ENCODE assay signal across 8 cellular contexts in genomic region chr1:236142358-236143103, GRCh38. TPM values are rescaled to one million over a fixed set of nuclear protein-coding genes. Genes with fewer than 3 reads are reported as not detected.
DNase-seq lines count a peak whose midpoint lies in the region; ATAC-seq and TF ChIP-seq lines count a peak whose summit lies in the region.

Gene GPR137B (plus strand): TSS chr1:236142539. CDS start chr1:236142623, 84 bp downstream.

- H3K27ac ChIP-seq in HUES6 (ENCODE audit: low read depth, low read length): no peak within 1 kb of the TSS
- peak within 1 kb of the TSS in 1 of 2 donors; percentile 36 for H3K27ac ChIP-seq in ascending aorta
- peak within 1 kb of the TSS; percentile 53 for H3K27ac ChIP-seq in hepatocyte

- H3K4me1 ChIP-seq in HUES6 (ENCODE audit: control insufficient read depth, insufficient read depth, low read length): peaks cover 20% of the 10 kb centered on the region
- peaks cover 0 to 12% of the 10 kb centered on the region in 2 donors for H3K4me1 ChIP-seq in ascending aorta
- peaks cover 22% of the 10 kb centered on the region for H3K4me1 ChIP-seq in hepatocyte (ENCODE audit: insufficient read depth)

- H3K9ac ChIP-seq in HUES6 (ENCODE audit: low read length): peak within 1 kb of the TSS; percentile 37

- no peaks in the 10 kb centered on the region for H3K9me2 ChIP-seq in hepatocyte (replicated peaks; ENCODE audit: insufficient read depth)

- H4K20me1 ChIP-seq in hepatocyte (ENCODE audit: insufficient read depth, poor library complexity, severe bottlenecking): peaks cover 18% of the 10 kb centered on the region

- H3K36me3 ChIP-seq in HUES6 (ENCODE audit: control insufficient read depth, insufficient read depth, low read length) (no peaks in the 10 kb centered on the region), ascending aorta (no peaks in the 10 kb centered on the region), hepatocyte (replicated peaks; ENCODE audit: insufficient read depth, low read depth) (no peaks in the 10 kb centered on the region)

- H3K27me3 ChIP-seq in HUES6 (ENCODE audit: control insufficient read depth, insufficient read depth, low read length) (peaks cover 67% of the 10 kb centered on the region), ascending aorta (no peaks in the 10 kb centered on the region), hepatocyte (peaks cover 32% of the 10 kb centered on the region)

- TF ChIP-seq CTCF in ascending aorta (IDR thresholded peaks at IDR 0.05) (no peak), hepatocyte (IDR thresholded peaks at IDR 0.05; ENCODE audit: poor library complexity) (no peak)

- peak within 1 kb of the TSS; percentile 80 for H3K4me2 ChIP-seq in hepatocyte

- peaks cover 22% of the 10 kb centered on the region for H3K79me2 ChIP-seq in hepatocyte

- peak within 1 kb of the TSS; percentile 86 for H2AFZ ChIP-seq in hepatocyte

- DNase-seq in DMS79 (lab: John Stamatoyannopoulos, UW): peak; percentile 9
- DNase-seq in T-helper 1 cell: peak in 4 of 5 donors; percentile 34 to 43 (median 38)
- no peak for DNase-seq in ascending aorta (ENCODE audit: low spot score in 2 of 2)
- peak; percentile 69 for DNase-seq in hepatocyte (ENCODE audit: low spot score)
- peak; percentile 76 for DNase-seq in retina
- DNase-seq in NCI-H187 treated with DMSO at 0.1 percent for 48 hours (lab: John Stamatoyannopoulos, UW): no peak

- under 1% methylated on average over 31 of the region's 89 CpGs for WGBS in hepatocyte (ENCODE audit: low lambda C conversion rate, missing lambda C conversion rate)

- ATAC-seq in GM21390 (IDR thresholded peaks at IDR 0.05; ENCODE audit: unreplicated experiment): peak; percentile 57

- no peaks in the 10 kb centered on the region for H3K9me3 ChIP-seq in HUES6 (ENCODE audit: control insufficient read depth, insufficient read depth, low read depth, low read length)
- no peaks in the 10 kb centered on the region for H3K9me3 ChIP-seq in ascending aorta
- no peaks in the 10 kb centered on the region for H3K9me3 ChIP-seq in hepatocyte (ENCODE audit: low read depth)

- H3K4me3 ChIP-seq in HUES6 (ENCODE audit: low read depth, low read length): peak within 1 kb of the TSS; percentile 78
- peak within 1 kb of the TSS; percentile 93 to 99 for H3K4me3 ChIP-seq in ascending aorta
- H3K4me3 ChIP-seq in hepatocyte: peak within 1 kb of the TSS; percentile 81

- intact Hi-C loops in ascending aorta (cut with DNase I): no loop called here

RNA-seq across cellular contexts. Expression of gene GPR137B, which starts in this region (rescaled TPM):
- total RNA-seq in ascending aorta (22.5 TPM), hepatocyte (13.4 and 15.5 TPM in 2 replicates)
- 12.2 and 13.0 TPM in 2 replicates for polyA plus RNA-seq in hepatocyte

Comparison
In these comparisons a context has a peak if more than half of its experiments do, and no peak if none do; other contexts are left out.
1. DNase-seq: peak in DMS79 (single experiment), T-helper 1 cell (4 of 5), hepatocyte (single experiment) and retina (single experiment); none in ascending aorta (0 of 2) and NCI-H187 treated with DMSO at 0.1 percent for 48 hours (single experiment).
2. Peak in every context shown above with its lines, with median percentiles within 50 percentile points of each other: H3K4me3 ChIP-seq.